Comparison of ENCODE assay signal across 1 cellular context in genomic region chr1:28642847-28643635, GRCh38.
TF ChIP-seq lines count a peak whose summit lies in the region.

TAF12 (minus strand) TSS chr1:28643067; CDS start chr1:28622081, 20,986 bp downstream.

TF ChIP-seq in WTC11, 78 proteins besides CTCF, POLR2A, EP300 and RAD21 (continued from another document):
- TF ChIP-seq USF2 (CRISPR knock-in tag; IDR thresholded peaks at IDR 0.05) (no peak; the same call in 1 of the 2 replicates), NR1H2 (CRISPR knock-in tag; IDR thresholded peaks at IDR 0.05) (no peak), ZNF671 (CRISPR knock-in tag; IDR thresholded peaks at IDR 0.05) (no peak), ZBTB21 (CRISPR knock-in tag; IDR thresholded peaks at IDR 0.05; ENCODE audit: borderline replicate concordance) (no peak), ZSCAN18 (CRISPR knock-in tag; IDR thresholded peaks at IDR 0.05) (no peak), SP1 (CRISPR knock-in tag; conservative IDR thresholded peaks at IDR 0.05) (peak; percentile 89), ZMAT4 (CRISPR knock-in tag; IDR thresholded peaks at IDR 0.05) (no peak), CDX4 (CRISPR knock-in tag; IDR thresholded peaks at IDR 0.05; ENCODE audit: borderline replicate concordance) (no peak), OVOL2 (CRISPR knock-in tag; IDR thresholded peaks at IDR 0.05; ENCODE audit: borderline replicate concordance) (no peak), FOXP1 (CRISPR knock-in tag; IDR thresholded peaks at IDR 0.05; ENCODE audit: borderline replicate concordance) (peak; percentile 89), ATF1 (CRISPR knock-in tag; IDR thresholded peaks at IDR 0.05) (no peak), NR2C2 (CRISPR knock-in tag; IDR thresholded peaks at IDR 0.05) (no peak), FOXP4 (CRISPR knock-in tag; IDR thresholded peaks at IDR 0.05) (no peak), ZNF396 (CRISPR knock-in tag; IDR thresholded peaks at IDR 0.05; ENCODE audit: borderline replicate concordance) (no peak), STAT6 (CRISPR knock-in tag; conservative IDR thresholded peaks at IDR 0.05; ENCODE audit: low read depth) (no peak), ATF6 (CRISPR knock-in tag; IDR thresholded peaks at IDR 0.05) (no peak), CBFB (CRISPR knock-in tag; IDR thresholded peaks at IDR 0.05; ENCODE audit: low read depth) (no peak), GABPB1 (CRISPR knock-in tag; IDR thresholded peaks at IDR 0.05) (peak; percentile 75), ESRRA (CRISPR knock-in tag; IDR thresholded peaks at IDR 0.05; ENCODE audit: borderline replicate concordance) (0 out of 2 replicates have a peak, but pooled peaks have one; percentile 49), ZNF121 (CRISPR knock-in tag; IDR thresholded peaks at IDR 0.05) (no peak), TP53 (CRISPR knock-in tag; IDR thresholded peaks at IDR 0.05) (no peak), PREB (CRISPR knock-in tag; IDR thresholded peaks at IDR 0.05; ENCODE audit: borderline replicate concordance) (no peak), MAX (CRISPR knock-in tag; IDR thresholded peaks at IDR 0.05) (peak; percentile 97), ZNF425 (CRISPR knock-in tag; conservative IDR thresholded peaks at IDR 0.05) (no peak), RORB (CRISPR knock-in tag; IDR thresholded peaks at IDR 0.05) (no peak), ZBTB43 (CRISPR knock-in tag; IDR thresholded peaks at IDR 0.05) (peak; percentile 83; the same call in 1 of the 2 replicates), NFE2L1 (CRISPR knock-in tag; IDR thresholded peaks at IDR 0.05) (peak; percentile 81; the same call in 1 of the 2 replicates), ZNF263 (CRISPR knock-in tag; IDR thresholded peaks at IDR 0.05; ENCODE audit: low read depth) (no peak), ZNF138 (CRISPR knock-in tag; conservative IDR thresholded peaks at IDR 0.05) (no peak), ZNF317 (CRISPR knock-in tag; IDR thresholded peaks at IDR 0.05; ENCODE audit: borderline replicate concordance, low read depth) (no peak), MXD4 (CRISPR knock-in tag; IDR thresholded peaks at IDR 0.05; ENCODE audit: borderline replicate concordance) (no peak)
TF ChIP-seq in WTC11: peak in this region for 25.
